8 cellular contexts compared by ENCODE assay signal in genomic region chr6:13795041-13795748, GRCh38. TPM values are rescaled to one million over a fixed set of nuclear protein-coding genes. Genes with fewer than 3 reads are reported as not detected.
A peak's percentile ranks its signal among the peaks of the same experiment; 100 is the strongest.
DNase-seq lines count a peak whose midpoint lies in the region; ATAC-seq and TF ChIP-seq lines count a peak whose summit lies in the region.

No MANE protein-coding gene starts in this region.

- peaks cover 10% of the 10 kb centered on the region for H3K36me3 Mint-ChIP-seq in chondrocyte (ENCODE audit: low read depth)

- peak; percentile 98 for TF ChIP-seq CTCF in chondrocyte (IDR thresholded peaks at IDR 0.05)

- H3K9me3 Mint-ChIP-seq in chondrocyte (ENCODE audit: low read depth), result no peaks in the 10 kb centered on the region

- H3K27ac Mint-ChIP-seq in chondrocyte (ENCODE audit: unreplicated experiment), result peak overlapping the region; percentile 67

- H3K27me3 Mint-ChIP-seq in chondrocyte (ENCODE audit: low read depth), result no peaks in the 10 kb centered on the region

- no peak overlapping the region for H3K4me3 Mint-ChIP-seq in chondrocyte (ENCODE audit: unreplicated experiment)

- peaks cover 18% of the 10 kb centered on the region for H3K4me1 Mint-ChIP-seq in chondrocyte (ENCODE audit: low read depth)

- ATAC-seq in GM18873 (IDR thresholded peaks at IDR 0.05; ENCODE audit: low FRiP score, unreplicated experiment) (peak; percentile 77), HG03196 (IDR thresholded peaks at IDR 0.05; ENCODE audit: unreplicated experiment) (peak; percentile 86)

- peak; percentile 80 for DNase-seq in AG20443 (ENCODE audit: low spot score)
- peak; percentile 52 for DNase-seq in NCI-H446 treated with DMSO at 0.1 percent for 48 hours (lab: John Stamatoyannopoulos, UW)
- peak; percentile 86 for DNase-seq in activated CD4-positive, CD25-positive, alpha-beta regulatory T cell treated with anti-CD3 and anti-CD28 coated beads, Interleukin-2, amount 50 U/mL, for 72 hours
- DNase-seq in chondrocyte (ENCODE audit: low spot score), result no peak
- DNase-seq in left kidney (ENCODE audit: low read depth, low spot score), result peak; percentile 92
- DNase-seq in stimulated activated CD4-positive, alpha-beta T cell treated with anti-CD3 and anti-CD28 coated beads, Interleukin-4, amount 100 ng/mL, for 24 hours, result peak; percentile 92

RNA-seq across cellular contexts. Expression of gene MCUR1, which starts 19.2 kb away (rescaled TPM):
- 18.8 to 31.7 TPM (median 28.7 TPM) in 3 replicates for total RNA-seq in chondrocyte
